Comparison of ENCODE assay signal across 21 cellular contexts in the genomic region with DNA sequence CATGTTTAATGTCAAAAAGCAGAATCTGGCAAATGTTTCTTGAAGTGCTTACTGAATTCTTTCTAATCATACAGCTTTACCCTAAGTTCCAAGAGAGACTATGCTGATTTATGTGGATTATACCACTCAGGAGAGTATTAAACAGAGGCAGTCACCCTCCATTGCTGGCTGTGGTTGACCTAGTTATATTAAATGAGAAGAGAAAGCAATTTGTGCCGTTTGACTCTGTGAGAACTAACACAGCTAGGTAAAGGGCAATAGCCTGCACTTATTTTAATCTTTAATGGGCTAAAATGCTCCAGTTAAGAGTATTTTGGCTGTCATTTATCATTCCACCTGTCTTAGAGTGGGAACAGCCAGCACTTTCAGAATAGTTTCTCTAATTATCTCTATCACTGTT.
"Had no signal": no experiment of that assay in that cellular context is flagged by ENCODE, and none has a peak within 500 bp of the region (broad histone marks: within the 10 kb centered on the region; RNA-seq: fewer than 3 reads in every experiment).

No MANE protein-coding gene starts in this region.

- H3K27me3 ChIP-seq: foreskin keratinocyte, sigmoid colon, spleen had no signal

- H3K27ac Mint-ChIP-seq: activated CD8-positive, alpha-beta T cell treated with anti-CD3 and anti-CD28 coated beads, Interleukin-2, amount 10 ng/mL, durations not matched to agents 7 days and 5 days; activated T-cell treated with anti-CD3 and anti-CD28 coated beads, Interleukin-2, amount 50 U/mL, for 72 hours; mesothelial cell of epicardium; stimulated activated naive CD8-positive, alpha-beta T cell treated with anti-CD3 and anti-CD28 coated beads, Interleukin-15, amount 100 ng/mL, for 72 hours; T-cell had no signal

- H3K4me3 Mint-ChIP-seq: activated CD8-positive, alpha-beta T cell treated with anti-CD3 and anti-CD28 coated beads, Interleukin-2, amount 10 ng/mL, durations not matched to agents 7 days and 5 days; activated T-cell treated with anti-CD3 and anti-CD28 coated beads, Interleukin-2, amount 50 U/mL, for 72 hours; mesothelial cell of epicardium; neural crest cell; stimulated activated naive CD8-positive, alpha-beta T cell treated with anti-CD3 and anti-CD28 coated beads, Interleukin-15, amount 100 ng/mL, for 72 hours; T-cell had no signal

- H3K27ac ChIP-seq: coronary artery, foreskin keratinocyte, lower lobe of right lung, sigmoid colon, spleen, thoracic aorta had no signal

- H3K27me3 Mint-ChIP-seq: stimulated activated naive CD8-positive, alpha-beta T cell treated with anti-CD3 and anti-CD28 coated beads, Interleukin-15, amount 100 ng/mL, for 72 hours; T-cell had no signal

- DNase-seq: activated CD8-positive, alpha-beta memory T cell treated with anti-CD3 and anti-CD28 coated beads, Interleukin-2, amount 50 U/mL, for 48 hours; activated CD8-positive, alpha-beta T cell treated with anti-CD3 and anti-CD28 coated beads, Interleukin-2, amount 10 ng/mL, durations not matched to agents 7 days and 5 days; activated gamma-delta T cell; activated T-cell treated with anti-CD3 and anti-CD28 coated beads, Interleukin-2, amount 50 U/mL, for 72 hours; effector CD4-positive, alpha-beta T cell; foreskin keratinocyte; glutamatergic neuron; hypothalamus; kidney glomerular epithelial cell; lower lobe of right lung; sigmoid colon; spleen; stimulated activated CD4-positive, alpha-beta T cell treated with anti-CD3 and anti-CD28 coated beads, Interleukin-1b, Interleukin-23, amount 100 ng/mL, for 48 hours; stimulated activated naive CD8-positive, alpha-beta T cell treated with anti-CD3 and anti-CD28 coated beads, Interleukin-15, amount 100 ng/mL, for 72 hours; T-cell; T1000 had no signal

- H3K9me3 ChIP-seq: lower lobe of right lung, sigmoid colon, spleen, thoracic aorta had no signal

- H3K4me3 ChIP-seq: coronary artery, lower lobe of right lung, sigmoid colon, spleen, thoracic aorta had no signal

- ATAC-seq: activated CD8-positive, alpha-beta T cell treated with anti-CD3 and anti-CD28 coated beads, Interleukin-2, amount 10 ng/mL, durations not matched to agents 7 days and 5 days; activated naive CD4-positive, alpha-beta T cell treated with anti-CD3 and anti-CD28 coated beads, Interleukin-2, amount 50 U/mL, for 72 hours; activated T-cell treated with anti-CD3 and anti-CD28 coated beads, Interleukin-2, amount 50 U/mL, for 72 hours; foreskin keratinocyte; lower lobe of right lung; stimulated activated naive CD8-positive, alpha-beta T cell treated with anti-CD3 and anti-CD28 coated beads, Interleukin-15, amount 100 ng/mL, for 72 hours; T-cell had no signal
